In genomic region chr1:226679303-226679702, GRCh38 we compare ENCODE assay signal across 9 cellular contexts. TPM values are rescaled to one million over a fixed set of nuclear protein-coding genes. Genes with fewer than 3 reads are reported as not detected.
DNase-seq lines count a peak whose midpoint lies in the region; ATAC-seq and TF ChIP-seq lines count a peak whose summit lies in the region.
"Had no signal": no experiment of that assay in that cellular context is flagged by ENCODE, and none has a peak within 500 bp of the region (broad histone marks: within the 10 kb centered on the region; RNA-seq: fewer than 3 reads in every experiment).

No MANE protein-coding gene starts in this region.

- TF ChIP-seq POLR2A in suprapubic skin (IDR thresholded peaks at IDR 0.05) = no peak

- H4K8ac ChIP-seq in mesenchymal stem cell (ENCODE audit: low read length) = no peak overlapping the region

- peaks cover 24% of the 10 kb centered on the region for H3K79me1 ChIP-seq in mesenchymal stem cell (replicated peaks; ENCODE audit: low read length, poor library complexity, severe bottlenecking)

- H3K9ac ChIP-seq in mesenchymal stem cell (ENCODE audit: low read length) = peak overlapping the region; percentile 90

- peaks cover 99% of the 10 kb centered on the region for H3K4me1 Mint-ChIP-seq in activated T-cell treated with anti-CD3 and anti-CD28 coated beads, Interleukin-2, amount 50 U/mL, for 4 hours (ENCODE audit: low read depth)
- peaks cover 95% of the 10 kb centered on the region for H3K4me1 Mint-ChIP-seq in activated naive CD8-positive, alpha-beta T cell treated with anti-CD3 and anti-CD28 coated beads for 36 hours

- no peaks in the 10 kb centered on the region for H3K9me3 ChIP-seq in mesenchymal stem cell (ENCODE audit: control insufficient read depth, low read length)
- no peaks in the 10 kb centered on the region for H3K9me3 ChIP-seq in suprapubic skin

- no peak overlapping the region for H2BK5ac ChIP-seq in mesenchymal stem cell (ENCODE audit: low read depth, low read length, poor library complexity, severe bottlenecking)

- no peak for TF ChIP-seq EP300 in suprapubic skin (IDR thresholded peaks at IDR 0.05)

- no peak overlapping the region for H2AK5ac ChIP-seq in mesenchymal stem cell (ENCODE audit: low read length, severe bottlenecking)

- H2AFZ ChIP-seq in mesenchymal stem cell (ENCODE audit: low read depth, low read length) = no peak overlapping the region

- H3K4me1 ChIP-seq in mesenchymal stem cell (ENCODE audit: control insufficient read depth, insufficient read depth, low read depth, low read length) (peaks cover 16% of the 10 kb centered on the region), suprapubic skin (peaks cover 89% of the 10 kb centered on the region)

- peak overlapping the region in 1 of 2 experiments; percentile 75 for H3K4me3 ChIP-seq in mesenchymal stem cell (ENCODE audit: insufficient read depth in 1 of 2, low read depth in 1 of 2, low read length in 2 of 2)
- no peak overlapping the region for H3K4me3 ChIP-seq in suprapubic skin

- TF ChIP-seq CTCF in suprapubic skin (IDR thresholded peaks at IDR 0.05) = no peak

- H3K27me3 ChIP-seq in mesenchymal stem cell (ENCODE audit: control insufficient read depth in 1 of 2, insufficient read depth in 1 of 2, low read length in 2 of 2) (no peaks in the 10 kb centered on the region), suprapubic skin (no peaks in the 10 kb centered on the region)

- H3K36me3 Mint-ChIP-seq in activated T-cell treated with anti-CD3 and anti-CD28 coated beads, Interleukin-2, amount 50 U/mL, for 4 hours (ENCODE audit: insufficient read depth) = peaks cover 13% of the 10 kb centered on the region
- H3K36me3 Mint-ChIP-seq in activated naive CD8-positive, alpha-beta T cell treated with anti-CD3 and anti-CD28 coated beads for 36 hours = peaks cover 35% of the 10 kb centered on the region

- H3K14ac ChIP-seq in mesenchymal stem cell (ENCODE audit: low read length in 2 of 2) = no peak overlapping the region

- H3K36me3 ChIP-seq in mesenchymal stem cell (ENCODE audit: control insufficient read depth in 1 of 2, insufficient read depth in 2 of 2, low read depth in 1 of 2, low read length in 2 of 2) (no peaks in the 10 kb centered on the region), suprapubic skin (no peaks in the 10 kb centered on the region)

- no peaks in the 10 kb centered on the region for H3K27me3 Mint-ChIP-seq in activated T-cell treated with anti-CD3 and anti-CD28 coated beads, Interleukin-2, amount 50 U/mL, for 4 hours (ENCODE audit: low read depth)
- no peaks in the 10 kb centered on the region for H3K27me3 Mint-ChIP-seq in activated naive CD8-positive, alpha-beta T cell treated with anti-CD3 and anti-CD28 coated beads for 36 hours

- no peak overlapping the region for H3K18ac ChIP-seq in mesenchymal stem cell (ENCODE audit: low read depth in 1 of 2, low read length in 2 of 2)

- H2BK120ac ChIP-seq in mesenchymal stem cell (ENCODE audit: low read depth, low read length) = no peak overlapping the region

- no peak for DNase-seq in activated T-cell treated with anti-CD3 and anti-CD28 coated beads, Interleukin-2, amount 50 U/mL, for 4 hours
- DNase-seq in activated T-cell treated with anti-CD3 and anti-CD28 coated beads, Interleukin-2, amount 50 U/mL, for 1 hour = no peak
- no peak for DNase-seq in activated naive CD8-positive, alpha-beta T cell treated with anti-CD3 and anti-CD28 coated beads for 36 hours
- DNase-seq in mesenchymal stem cell (no peak), suprapubic skin (ENCODE audit: low spot score in 2 of 2) (no peak), inferior parietal cortex (ENCODE audit: extremely low spot score) (no peak), NCI-H524 treated with DMSO at 0.1 percent for 48 hours (lab: John Stamatoyannopoulos, UW) (no peak), NCI-H748 treated with DMSO at 0.1 percent for 48 hours (lab: John Stamatoyannopoulos, UW) (no peak)

- H3K4ac ChIP-seq in mesenchymal stem cell (ENCODE audit: low read depth in 1 of 2, low read length in 2 of 2) = no peak overlapping the region

- H4K91ac ChIP-seq in mesenchymal stem cell (ENCODE audit: low read length) = no peak overlapping the region

- peak overlapping the region; percentile 90 for H3K27ac Mint-ChIP-seq in activated naive CD8-positive, alpha-beta T cell treated with anti-CD3 and anti-CD28 coated beads for 36 hours

- WGBS in mesenchymal stem cell = no CpG with 5 or more reads among the region's 2 CpGs
- 49% methylated on average over 2 of the region's 2 CpGs for WGBS in suprapubic skin

- ATAC-seq in activated T-cell treated with anti-CD3 and anti-CD28 coated beads, Interleukin-2, amount 50 U/mL, for 4 hours = peak in 1 of 2 donors; percentile 8

- H2BK15ac ChIP-seq in mesenchymal stem cell (ENCODE audit: low read depth, poor library complexity, severe bottlenecking) = no peak overlapping the region

- H3K4me3 Mint-ChIP-seq in activated T-cell treated with anti-CD3 and anti-CD28 coated beads, Interleukin-2, amount 50 U/mL, for 4 hours = peak overlapping the region; percentile 80
- peak overlapping the region; percentile 79 for H3K4me3 Mint-ChIP-seq in activated naive CD8-positive, alpha-beta T cell treated with anti-CD3 and anti-CD28 coated beads for 36 hours

- H2BK12ac ChIP-seq in mesenchymal stem cell (ENCODE audit: low read length in 2 of 2) = no peak overlapping the region

- no peaks in the 10 kb centered on the region for H3K9me3 Mint-ChIP-seq in activated T-cell treated with anti-CD3 and anti-CD28 coated beads, Interleukin-2, amount 50 U/mL, for 4 hours
- peaks cover 2% of the 10 kb centered on the region for H3K9me3 Mint-ChIP-seq in activated naive CD8-positive, alpha-beta T cell treated with anti-CD3 and anti-CD28 coated beads for 36 hours
- H3K9me3 Mint-ChIP-seq: neural crest cell had no signal

- no peak overlapping the region for H3K4me2 ChIP-seq in mesenchymal stem cell (ENCODE audit: low read length, poor library complexity, severe bottlenecking)

- H3K27ac ChIP-seq in mesenchymal stem cell (ENCODE audit: low read length, poor library complexity, severe bottlenecking) = no peak overlapping the region
- H3K27ac ChIP-seq in suprapubic skin = peak overlapping the region; percentile 91

- no peak overlapping the region for H3K23ac ChIP-seq in mesenchymal stem cell (ENCODE audit: low read length in 2 of 2)

RNA-seq across cellular contexts. Expression of gene ITPKB, which starts 59.8 kb away (rescaled TPM):
- 10 to 100 TPM; 26.2 to 28.3 (median 27.7) TPM for total RNA-seq in activated T-cell treated with anti-CD3 and anti-CD28 coated beads, Interleukin-2, amount 50 U/mL, for 4 hours
- total RNA-seq in activated naive CD8-positive, alpha-beta T cell treated with anti-CD3 and anti-CD28 coated beads for 36 hours = 10 to 100 TPM; 30.7 to 30.8 TPM
- polyA plus RNA-seq in mesenchymal stem cell (2013, experiment 1 of 2) = 8.1 TPM
- polyA plus RNA-seq in mesenchymal stem cell (2013, experiment 2 of 2) = 8.0 TPM
- 10 to 100 TPM; 31.0 to 39.0 (median 35.3) TPM for total RNA-seq in suprapubic skin
